Comparison of ENCODE assay signal across 8 cellular contexts in genomic region chr15:58212909-58213526, GRCh38.
DNase-seq lines count a peak whose midpoint lies in the region; ATAC-seq, FAIRE-seq and TF ChIP-seq lines count a peak whose summit lies in the region.

No MANE protein-coding gene starts in this region.

- H3K36me3 ChIP-seq in K562 (ENCODE audit: control insufficient read depth, insufficient read depth, low read length) = no peaks in the 10 kb centered on the region

- 48% methylated on average over 7 of the region's 7 CpGs for WGBS in K562 (ENCODE audit: insufficient coverage, low coverage, missing lambda C conversion rate)

- TF ChIP-seq POLR2A in K562 (conservative IDR thresholded peaks at IDR 0.05) = no peak

- H3K9me3 Mint-ChIP-seq in activated T-helper 17 cell treated with anti-CD3 and anti-CD28 coated beads, Interleukin-2, amount 50 U/mL, for 72 hours = no peaks in the 10 kb centered on the region

- peak; percentile 62 for DNase-seq in GM03348 (ENCODE audit: low spot score)
- DNase-seq in NAMALWA (ENCODE audit: low spot score) = peak; percentile 51
- peak in 3 of 4 experiments; percentile 31 to 64 (median 46) for DNase-seq in K562 (ENCODE audit: extremely low read depth in 1 of 4, low spot score in 3 of 4)
- no peak for DNase-seq in left lobe of liver (ENCODE audit: low spot score)

- H3K4me3 Mint-ChIP-seq in activated T-helper 17 cell treated with anti-CD3 and anti-CD28 coated beads, Interleukin-2, amount 50 U/mL, for 72 hours = no peak overlapping the region

- TF ChIP-seq CTCF in K562 (IDR thresholded peaks at IDR 0.05 in 2 of 3, conservative IDR thresholded peaks at IDR 0.05 in 1 of 3; ENCODE audit: insufficient read depth in 2 of 3, low read depth in 1 of 3, low read length in 3 of 3) = peak; percentile 60 to 76 (median 67)

- H3K9me3 ChIP-seq in K562 (replicated peaks; ENCODE audit: control insufficient read depth, insufficient read depth, low read depth, low read length) = no peaks in the 10 kb centered on the region

- peak overlapping the region; percentile 86 for H2AFZ ChIP-seq in K562 (ENCODE audit: low read depth, low read length)

- in situ Hi-C loops in K562 (cut with MboI) = loop anchor here (25.0 kb wide), 1 partner anchor 1274 kb away; no protein-coding TSS in a partner anchor

- no peaks in the 10 kb centered on the region for H3K4me1 Mint-ChIP-seq in activated T-helper 17 cell treated with anti-CD3 and anti-CD28 coated beads, Interleukin-2, amount 50 U/mL, for 72 hours

- H3K4me1 ChIP-seq in K562 (replicated peaks in 1 of 2; ENCODE audit: control insufficient read depth in 2 of 2, insufficient read depth in 2 of 2, low read length in 2 of 2) = peaks cover 0 to 2% of the 10 kb centered on the region in 2 experiments; a peak in 2 of 5 replicates

- H3K36me3 Mint-ChIP-seq in activated T-helper 17 cell treated with anti-CD3 and anti-CD28 coated beads, Interleukin-2, amount 50 U/mL, for 72 hours (ENCODE audit: low read depth) = no peaks in the 10 kb centered on the region

- H3K27me3 ChIP-seq in K562 (ENCODE audit: control insufficient read depth in 2 of 2, insufficient read depth in 2 of 2, low read length in 2 of 2) = no peaks in the 10 kb centered on the region

- H3K79me2 ChIP-seq in K562 (ENCODE audit: control insufficient read depth, insufficient read depth, low read length) = no peaks in the 10 kb centered on the region

- TF ChIP-seq RAD21 in K562 (CRISPR knock-in tag; conservative IDR thresholded peaks at IDR 0.05 in 1 of 2, IDR thresholded peaks at IDR 0.05 in 1 of 2) = peak; percentile 31 to 69

- H4K20me1 ChIP-seq in K562 (replicated peaks; ENCODE audit: control insufficient read depth, insufficient read depth, low read length) = no peaks in the 10 kb centered on the region

- no peak overlapping the region for H3K27ac Mint-ChIP-seq in activated T-helper 17 cell treated with anti-CD3 and anti-CD28 coated beads, Interleukin-2, amount 50 U/mL, for 72 hours

- no peak overlapping the region for H3K27ac ChIP-seq in K562 (ENCODE audit: extremely low read depth, low read depth, low read length)

- no peak overlapping the region for H3K9ac ChIP-seq in K562 (ENCODE audit: insufficient read depth in 1 of 2, low read depth in 2 of 2, low read length in 2 of 2)

- POLR2A ChIA-PET in K562 (lab: Yijun Ruan, JAX) = interaction anchor here (0.7 kb wide), 1 partner anchor 307 kb away, joined by 3 read pairs; no protein-coding TSS in a partner anchor

- no TSS peak for BruUV-seq in K562 (replicated peaks; lab: Mats Ljungman, UMichigan)

- H3K4me3 ChIP-seq in K562 = no peak overlapping the region

- intact Hi-C loops in K562 (cut with micrococcal nuclease) = no loop called here

- no peaks in the 10 kb centered on the region for H3K9me1 ChIP-seq in K562 (ENCODE audit: control insufficient read depth, insufficient read depth, low read length)

- TF ChIP-seq EP300 in K562 (IDR thresholded peaks at IDR 0.05; ENCODE audit: low read length) = no peak

- CTCF ChIA-PET in K562 (lab: Yijun Ruan, JAX; ENCODE audit: low intra/inter-chr PET ratio) = interaction anchor here (1.2 kb wide), 1 partner anchor 9 kb away, joined by 4 read pairs; no protein-coding TSS in a partner anchor

- H3K27me3 Mint-ChIP-seq in activated T-helper 17 cell treated with anti-CD3 and anti-CD28 coated beads, Interleukin-2, amount 50 U/mL, for 72 hours = no peaks in the 10 kb centered on the region

- no peak overlapping the region for H3K4me2 ChIP-seq in K562 (ENCODE audit: insufficient read depth, low read length)

- peak; percentile 90 for FAIRE-seq in K562 (lab: Jason Lieb, UNC)

- ATAC-seq in K562 (peak; percentile 92), left lobe of liver (peak; percentile 72), HG03571 (IDR thresholded peaks at IDR 0.05; ENCODE audit: unreplicated experiment) (no peak), GM21528 (IDR thresholded peaks at IDR 0.05; ENCODE audit: low FRiP score, unreplicated experiment) (no peak), GM18909 (IDR thresholded peaks at IDR 0.05; ENCODE audit: poor library complexity, unreplicated experiment) (no peak)
- no peak for ATAC-seq in activated T-helper 17 cell treated with anti-CD3 and anti-CD28 coated beads, Interleukin-2, amount 50 U/mL, for 72 hours (replicated peaks)

TF ChIP-seq in K562, 482 proteins besides CTCF, POLR2A, EP300 and RAD21 (continues in another document):
- TF ChIP-seq ZNF384 (IDR thresholded peaks at IDR 0.05; ENCODE audit: low read depth, low read length) (no peak), ATF3 (IDR thresholded peaks at IDR 0.05) (0 out of 2 replicates have a peak, but pooled peaks have one; percentile 13), ATF3 (CRISPR knock-in tag; conservative IDR thresholded peaks at IDR 0.05) (no peak), ZBTB26 (CRISPR knock-in tag; IDR thresholded peaks at IDR 0.05) (no peak), POU5F1 (IDR thresholded peaks at IDR 0.05; ENCODE audit: borderline replicate concordance, low read depth, low read length, partially characterized antibody) (no peak), FOSL1 (tag; conservative IDR thresholded peaks at IDR 0.05) (peak; percentile 29; the same call in 1 of the 2 replicates), STAG1 (CRISPR knock-in tag; IDR thresholded peaks at IDR 0.05; ENCODE audit: borderline replicate concordance) (peak; percentile 23; the same call in 1 of the 2 replicates), TBL1XR1 (IDR thresholded peaks at IDR 0.05; ENCODE audit: low read length in 2 of 2) (0 out of 4 replicates have a peak, but pooled peaks of 1 of the 2 experiments have one; percentile 11), THRB (CRISPR knock-in tag; conservative IDR thresholded peaks at IDR 0.05) (no peak), ARID3A (IDR thresholded peaks at IDR 0.05; ENCODE audit: borderline replicate concordance, low read depth, low read length) (peak; percentile 70), SMC3 (conservative IDR thresholded peaks at IDR 0.05; ENCODE audit: insufficient read depth, low read depth, low read length) (peak; percentile 60; the same call in 1 of the 2 replicates), ESRRA (IDR thresholded peaks at IDR 0.05; ENCODE audit: borderline replicate concordance, low read depth) (0 out of 2 replicates have a peak, but pooled peaks have one; percentile 18)

Comparison
In these comparisons a context has a peak if more than half of its experiments do, and no peak if none do; other contexts are left out.
1. ATAC-seq: peak in K562 (single experiment) and left lobe of liver (single experiment); none in HG03571 (single experiment), activated T-helper 17 cell treated with anti-CD3 and anti-CD28 coated beads, Interleukin-2, amount 50 U/mL, for 72 hours (single experiment), GM21528 (single experiment) and GM18909 (single experiment).